In the genomic region with DNA sequence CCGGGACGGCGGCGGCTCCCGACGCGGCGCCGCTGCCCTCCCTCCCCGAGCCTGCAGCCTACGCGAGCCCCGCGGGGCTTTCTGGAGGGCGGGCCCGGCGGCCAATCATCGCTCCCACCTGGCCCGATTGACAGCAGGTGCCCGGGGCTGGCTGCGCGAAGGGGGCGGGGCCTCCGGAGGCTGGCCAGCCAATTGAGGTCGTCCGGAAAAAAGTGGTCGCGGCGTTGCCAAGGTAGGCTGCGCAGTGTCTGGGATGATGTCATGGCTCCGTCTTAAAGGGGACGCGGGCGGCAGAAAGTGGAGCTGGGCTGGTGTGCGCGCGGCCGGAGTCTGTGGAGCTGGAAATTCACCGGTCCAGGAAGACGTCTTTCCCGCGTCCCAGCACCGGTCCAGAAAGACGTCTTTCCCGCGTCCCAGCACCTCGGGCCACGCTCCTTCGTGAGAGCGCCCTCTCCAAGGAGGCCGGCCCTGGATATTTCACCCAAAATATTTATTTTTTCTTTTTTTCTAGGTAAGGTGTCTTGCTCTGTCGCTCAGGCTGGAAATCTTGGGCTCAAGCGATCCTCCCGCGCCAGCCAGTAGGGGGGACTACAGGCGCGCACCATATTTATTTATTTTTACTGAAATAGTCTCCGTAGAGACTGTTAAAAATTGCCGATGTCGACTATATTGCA, we compare ENCODE assay signal across 1 cellular context.
TF ChIP-seq lines count a peak whose summit lies in the region.

ACTR1B (minus strand) TSS at position 83 of the 674 bp plus-strand sequence. CDS start 154 bp downstream, outside the sequence.

TF ChIP-seq in K562, 482 proteins besides CTCF, POLR2A, EP300 and RAD21 (continued from another document):
- TF ChIP-seq POLR2G (IDR thresholded peaks at IDR 0.05; ENCODE audit: low read depth, low read length) (peak; percentile 89), CHD1 (IDR thresholded peaks at IDR 0.05; ENCODE audit: low read length) (peak; percentile 31), GTF2B (IDR thresholded peaks at IDR 0.05; ENCODE audit: extremely low read depth, insufficient read length) (peak; percentile 56), HEY1 (CRISPR knock-in tag; IDR thresholded peaks at IDR 0.05; ENCODE audit: borderline replicate concordance) (0 out of 2 replicates have a peak, but pooled peaks have one; percentile 56), XRCC3 (IDR thresholded peaks at IDR 0.05) (no peak), ZNF41 (CRISPR knock-in tag; conservative IDR thresholded peaks at IDR 0.05) (no peak), ATF1 (CRISPR knock-in tag; IDR thresholded peaks at IDR 0.05) (no peak), ATF1 (tag; IDR thresholded peaks at IDR 0.05) (peak; percentile 91), ZNF431 (CRISPR knock-in tag; IDR thresholded peaks at IDR 0.05) (no peak), ZNF57 (CRISPR knock-in tag; IDR thresholded peaks at IDR 0.05) (no peak), RFX5 (IDR thresholded peaks at IDR 0.05; ENCODE audit: low read depth, low read length) (peak; percentile 90), ZNF830 (CRISPR knock-in tag; IDR thresholded peaks at IDR 0.05) (no peak), FUS (optimal IDR thresholded peaks at IDR 0.05; ENCODE audit: low read depth, low read length) (no peak), MAFG (tag; conservative IDR thresholded peaks at IDR 0.05) (no peak), MYC (IDR thresholded peaks at IDR 0.05; ENCODE audit: low read depth, low read length) (peak; percentile 52), MYC (CRISPR knock-in tag; IDR thresholded peaks at IDR 0.05; ENCODE audit: borderline replicate concordance, low read depth) (no peak), E2F4 (CRISPR knock-in tag; IDR thresholded peaks at IDR 0.05; ENCODE audit: low read depth) (no peak), ZNF239 (CRISPR knock-in tag; IDR thresholded peaks at IDR 0.05) (no peak), ZNF79 (CRISPR knock-in tag; IDR thresholded peaks at IDR 0.05; ENCODE audit: low read depth) (no peak)
- TF ChIP-seq, protein P1, sequence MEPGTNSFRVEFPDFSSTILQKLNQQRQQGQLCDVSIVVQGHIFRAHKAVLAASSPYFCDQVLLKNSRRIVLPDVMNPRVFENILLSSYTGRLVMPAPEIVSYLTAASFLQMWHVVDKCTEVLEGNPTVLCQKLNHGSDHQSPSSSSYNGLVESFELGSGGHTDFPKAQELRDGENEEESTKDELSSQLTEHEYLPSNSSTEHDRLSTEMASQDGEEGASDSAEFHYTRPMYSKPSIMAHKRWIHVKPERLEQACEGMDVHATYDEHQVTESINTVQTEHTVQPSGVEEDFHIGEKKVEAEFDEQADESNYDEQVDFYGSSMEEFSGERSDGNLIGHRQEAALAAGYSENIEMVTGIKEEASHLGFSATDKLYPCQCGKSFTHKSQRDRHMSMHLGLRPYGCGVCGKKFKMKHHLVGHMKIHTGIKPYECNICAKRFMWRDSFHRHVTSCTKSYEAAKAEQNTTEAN (CRISPR knock-in tag; IDR thresholded peaks at IDR 0.05) = no peak
- TF ChIP-seq, protein P2, sequence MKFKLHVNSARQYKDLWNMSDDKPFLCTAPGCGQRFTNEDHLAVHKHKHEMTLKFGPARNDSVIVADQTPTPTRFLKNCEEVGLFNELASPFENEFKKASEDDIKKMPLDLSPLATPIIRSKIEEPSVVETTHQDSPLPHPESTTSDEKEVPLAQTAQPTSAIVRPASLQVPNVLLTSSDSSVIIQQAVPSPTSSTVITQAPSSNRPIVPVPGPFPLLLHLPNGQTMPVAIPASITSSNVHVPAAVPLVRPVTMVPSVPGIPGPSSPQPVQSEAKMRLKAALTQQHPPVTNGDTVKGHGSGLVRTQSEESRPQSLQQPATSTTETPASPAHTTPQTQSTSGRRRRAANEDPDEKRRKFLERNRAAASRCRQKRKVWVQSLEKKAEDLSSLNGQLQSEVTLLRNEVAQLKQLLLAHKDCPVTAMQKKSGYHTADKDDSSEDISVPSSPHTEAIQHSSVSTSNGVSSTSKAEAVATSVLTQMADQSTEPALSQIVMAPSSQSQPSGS (CRISPR knock-in tag; IDR thresholded peaks at IDR 0.05) = peak; percentile 95
TF ChIP-seq in K562: peak in this region for 123.
